14 cellular contexts compared by ENCODE assay signal in genomic region chr9:16321461-16322119, GRCh38.
DNase-seq lines count a peak whose midpoint lies in the region; ATAC-seq, FAIRE-seq and TF ChIP-seq lines count a peak whose summit lies in the region.
"Had no signal": no experiment of that assay in that cellular context is flagged by ENCODE, and none has a peak within 500 bp of the region (broad histone marks: within the 10 kb centered on the region; RNA-seq: fewer than 3 reads in every experiment).

No MANE protein-coding gene starts in this region.

- in situ Hi-C loops in mammary epithelial cell (cut with MboI; ENCODE audit: low sequenced_read_pairs in 2 of 2): no loop called here

- ATAC-seq in stimulated activated naive CD8-positive, alpha-beta T cell treated with anti-CD3 and anti-CD28 coated beads, Interleukin-15, amount 100 ng/mL, for 72 hours: peak; percentile 26
- no peak for ATAC-seq in stimulated activated naive CD8-positive, alpha-beta T cell treated with anti-CD3 and anti-CD28 coated beads, Interleukin-15, Interleukin-2, amounts not matched to agents 100 U/mL and 50 U/mL, for 24 hours
- ATAC-seq: HepG2; stimulated activated naive B cell treated with anti-CD40 and anti-IgM and Interleukin-4, amounts not matched to agents 10 μg/mL and 1 μg/mL and 100 μg/mL, for 72 hours had no signal

- H3K9me3 ChIP-seq in mammary epithelial cell (replicated peaks; ENCODE audit: insufficient read depth, low read length) (no peaks in the 10 kb centered on the region), kidney (ENCODE audit: control insufficient read depth in 1 of 2, low read length in 2 of 2) (no peaks in the 10 kb centered on the region), thyroid gland (no peaks in the 10 kb centered on the region)
- H3K9me3 ChIP-seq: SJSA1 had no signal

- H3K4me3 ChIP-seq in mammary epithelial cell (replicated peaks in 1 of 3; ENCODE audit: insufficient read depth in 1 of 3, low read depth in 2 of 3, low read length in 3 of 3) (no peak overlapping the region), kidney (ENCODE audit: low read length in 2 of 2) (no peak overlapping the region), thyroid gland (replicated peaks in 1 of 3) (no peak overlapping the region)
- H3K4me3 ChIP-seq: SJSA1 had no signal

- H3K27ac ChIP-seq in mammary epithelial cell (ENCODE audit: insufficient read depth, low read depth, low read length) (no peak overlapping the region), kidney (ENCODE audit: low read depth in 2 of 2, low read length in 2 of 2) (no peak overlapping the region), thyroid gland (no peak overlapping the region)
- H3K27ac ChIP-seq: SJSA1 had no signal

- intact Hi-C loops in mammary epithelial cell (cut with micrococcal nuclease): no loop called here
- intact Hi-C loops in kidney (cut with DNase I): no loop called here
- intact Hi-C loops in thyroid gland (cut with DNase I): no loop called here
- intact Hi-C loops in posterior vena cava (cut with DNase I): loop anchor here in 1 of 2 donors (1.0 kb wide), 1 partner anchor 31 kb away; no protein-coding TSS in a partner anchor

- H3K79me2 ChIP-seq in mammary epithelial cell (ENCODE audit: insufficient read depth, low read length): no peaks in the 10 kb centered on the region

- no peaks in the 10 kb centered on the region for H3K36me3 ChIP-seq in mammary epithelial cell (ENCODE audit: insufficient read depth, low read length)
- no peaks in the 10 kb centered on the region for H3K36me3 ChIP-seq in kidney (ENCODE audit: control insufficient read depth in 1 of 2, insufficient read depth in 2 of 2, low read length in 2 of 2)
- H3K36me3 ChIP-seq in thyroid gland: no peaks in the 10 kb centered on the region
- H3K36me3 ChIP-seq: SJSA1 had no signal

- H2AFZ ChIP-seq in mammary epithelial cell (ENCODE audit: low read depth, low read length): peak overlapping the region; percentile 69

- no peaks in the 10 kb centered on the region for H4K20me1 ChIP-seq in mammary epithelial cell (ENCODE audit: insufficient read depth, low read length)

- H3K9ac ChIP-seq in mammary epithelial cell (ENCODE audit: insufficient read depth, low read length) (no peak overlapping the region), kidney (ENCODE audit: low read length in 2 of 2) (no peak overlapping the region)

- no peak overlapping the region for H3K27ac Mint-ChIP-seq in stimulated activated naive CD8-positive, alpha-beta T cell treated with anti-CD3 and anti-CD28 coated beads, Interleukin-15, amount 100 ng/mL, for 72 hours
- H3K27ac Mint-ChIP-seq: mesothelial cell of epicardium; stimulated activated naive B cell treated with anti-CD40 and anti-IgM and Interleukin-4, amounts not matched to agents 10 μg/mL and 1 μg/mL and 100 μg/mL, for 72 hours had no signal

- no peak for DNase-seq in stimulated activated naive CD8-positive, alpha-beta T cell treated with anti-CD3 and anti-CD28 coated beads, Interleukin-15, amount 100 ng/mL, for 72 hours
- no peak for DNase-seq in stimulated activated naive CD8-positive, alpha-beta T cell treated with anti-CD3 and anti-CD28 coated beads, Interleukin-15, Interleukin-2, amounts not matched to agents 100 U/mL and 50 U/mL, for 24 hours
- DNase-seq in mammary epithelial cell (peak; percentile 67), kidney (peak; percentile 84), thyroid gland (no peak), posterior vena cava (ENCODE audit: low spot score) (no peak), inferior parietal cortex (ENCODE audit: extremely low spot score) (no peak), RPMI8226 (no peak)
- DNase-seq: activated CD4-positive, alpha-beta T cell treated with anti-CD3 and anti-CD28 coated beads, Interleukin-2, amount 50 U/mL, for 48 hours; NCI-H2171 treated with DMSO at 0.1 percent for 48 hours; stimulated activated naive B cell treated with anti-CD40 and anti-IgM and Interleukin-4, amounts not matched to agents 10 μg/mL and 1 μg/mL and 100 μg/mL, for 72 hours had no signal

- CTCF ChIA-PET in mammary epithelial cell (lab: Charles Lee; ENCODE audit: low non-redundant PET): no interaction called here

- BruUV-seq in mammary epithelial cell (replicated peaks; lab: Mats Ljungman, UMichigan): no TSS peak

- no peaks in the 10 kb centered on the region for H3K4me1 Mint-ChIP-seq in stimulated activated naive CD8-positive, alpha-beta T cell treated with anti-CD3 and anti-CD28 coated beads, Interleukin-15, amount 100 ng/mL, for 72 hours
- H3K4me1 Mint-ChIP-seq: mesothelial cell of epicardium; stimulated activated naive B cell treated with anti-CD40 and anti-IgM and Interleukin-4, amounts not matched to agents 10 μg/mL and 1 μg/mL and 100 μg/mL, for 72 hours had no signal

- WGBS in mammary epithelial cell (ENCODE audit: low coverage, missing lambda C conversion rate): 70% methylated on average over 7 of the region's 7 CpGs
- WGBS in thyroid gland, 2 donors: 74 to 79% methylated on average over 7 of the region's 7 CpGs

- no peak for TF ChIP-seq POLR2A in thyroid gland (IDR thresholded peaks at IDR 0.05)

- dilution Hi-C loops in mammary epithelial cell (cut with HindIII; ENCODE audit: low sequenced_read_pairs): loop anchor here (5.0 kb wide), 1 partner anchor 41 kb away; no protein-coding TSS in a partner anchor

- no peaks in the 10 kb centered on the region for H3K27me3 Mint-ChIP-seq in stimulated activated naive CD8-positive, alpha-beta T cell treated with anti-CD3 and anti-CD28 coated beads, Interleukin-15, amount 100 ng/mL, for 72 hours
- H3K27me3 Mint-ChIP-seq: stimulated activated naive B cell treated with anti-CD40 and anti-IgM and Interleukin-4, amounts not matched to agents 10 μg/mL and 1 μg/mL and 100 μg/mL, for 72 hours had no signal

- H3K4me2 ChIP-seq in mammary epithelial cell (ENCODE audit: insufficient read depth, low read depth, low read length): no peak overlapping the region

- TF ChIP-seq CTCF in mammary epithelial cell (conservative IDR thresholded peaks at IDR 0.05 in 1 of 2, IDR thresholded peaks at IDR 0.05 in 1 of 2; ENCODE audit: extremely low read depth in 1 of 2, insufficient read depth in 1 of 2, low read depth in 1 of 2, low read length in 2 of 2): no peak
- TF ChIP-seq CTCF in kidney (IDR thresholded peaks at IDR 0.05; ENCODE audit: borderline replicate concordance, extremely low read depth, insufficient read depth): no peak
- TF ChIP-seq CTCF in thyroid gland (IDR thresholded peaks at IDR 0.05): no peak

- H3K27me3 ChIP-seq in mammary epithelial cell (ENCODE audit: insufficient read depth, low read length): no peaks in the 10 kb centered on the region
- no peaks in the 10 kb centered on the region for H3K27me3 ChIP-seq in thyroid gland
- H3K27me3 ChIP-seq: SJSA1 had no signal

- no peak for FAIRE-seq in kidney (lab: Jason Lieb, UNC)
- FAIRE-seq: HepG2 had no signal

- no peaks in the 10 kb centered on the region for H3K9me3 Mint-ChIP-seq in stimulated activated naive CD8-positive, alpha-beta T cell treated with anti-CD3 and anti-CD28 coated beads, Interleukin-15, amount 100 ng/mL, for 72 hours
- H3K9me3 Mint-ChIP-seq: stimulated activated naive B cell treated with anti-CD40 and anti-IgM and Interleukin-4, amounts not matched to agents 10 μg/mL and 1 μg/mL and 100 μg/mL, for 72 hours had no signal

- H3K4me1 ChIP-seq in mammary epithelial cell (ENCODE audit: insufficient read depth, low read length) (peaks cover 6% of the 10 kb centered on the region), kidney (ENCODE audit: control insufficient read depth in 1 of 2, insufficient read depth in 1 of 2, low read depth in 1 of 2, low read length in 2 of 2) (no peaks in the 10 kb centered on the region), thyroid gland (no peaks in the 10 kb centered on the region)
- H3K4me1 ChIP-seq: SJSA1 had no signal

- no peak overlapping the region for H3K4me3 Mint-ChIP-seq in stimulated activated naive CD8-positive, alpha-beta T cell treated with anti-CD3 and anti-CD28 coated beads, Interleukin-15, amount 100 ng/mL, for 72 hours
- H3K4me3 Mint-ChIP-seq: mesothelial cell of epicardium; stimulated activated naive B cell treated with anti-CD40 and anti-IgM and Interleukin-4, amounts not matched to agents 10 μg/mL and 1 μg/mL and 100 μg/mL, for 72 hours had no signal

Comparison
In these comparisons a context has a peak if more than half of its experiments do, and no peak if none do; other contexts are left out.
1. DNase-seq: peak in mammary epithelial cell (single experiment) and kidney (single experiment); none in stimulated activated naive CD8-positive, alpha-beta T cell treated with anti-CD3 and anti-CD28 coated beads, Interleukin-15, amount 100 ng/mL, for 72 hours (0 of 2), stimulated activated naive CD8-positive, alpha-beta T cell treated with anti-CD3 and anti-CD28 coated beads, Interleukin-15, Interleukin-2, amounts not matched to agents 100 U/mL and 50 U/mL, for 24 hours (single experiment), thyroid gland (0 of 2), posterior vena cava (single experiment), inferior parietal cortex (single experiment) and RPMI8226 (single experiment).